27 cellular contexts compared by ENCODE assay signal in the genomic region with DNA sequence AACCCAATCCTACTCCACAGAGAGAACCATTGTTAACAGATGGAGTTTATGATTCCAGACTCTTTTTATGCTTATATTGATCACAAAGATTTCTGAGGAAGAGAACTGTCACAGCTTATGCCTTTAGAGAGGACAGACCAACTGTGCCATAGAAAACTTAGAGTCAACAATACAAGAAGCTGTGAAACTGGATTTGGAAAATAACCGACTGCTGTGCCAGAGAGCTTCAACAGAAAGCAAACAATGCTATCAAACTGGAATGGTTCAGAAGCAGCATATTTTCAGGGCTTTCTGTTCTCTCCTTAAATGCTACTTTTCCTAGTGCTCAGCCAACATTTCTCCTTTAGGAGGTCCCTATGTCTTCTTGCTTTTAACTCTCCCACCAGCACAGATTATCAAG. TPM values are rescaled to one million over a fixed set of nuclear protein-coding genes. Genes with fewer than 3 reads are reported as not detected.
A peak's percentile ranks its signal among the peaks of the same experiment; 100 is the strongest.
DNase-seq lines count a peak whose midpoint lies in the region; ATAC-seq and TF ChIP-seq lines count a peak whose summit lies in the region.
"Had no signal": no experiment of that assay in that cellular context is flagged by ENCODE, and none has a peak within 500 bp of the region (broad histone marks: within the 10 kb centered on the region; RNA-seq: fewer than 3 reads in every experiment).

No MANE protein-coding gene starts in this region.

- no peak for TF ChIP-seq EP300 in ovary (IDR thresholded peaks at IDR 0.05)

- H3K9ac ChIP-seq in smooth muscle cell (ENCODE audit: low read depth) = no peak overlapping the region

- no peak overlapping the region for H3K27ac ChIP-seq in CD4-positive, alpha-beta T cell (ENCODE audit: low read depth, low read length)
- H3K27ac ChIP-seq in left lung = peak overlapping the region; percentile 53 to 63
- peak overlapping the region; percentile 2 for H3K27ac ChIP-seq in smooth muscle cell (ENCODE audit: low read depth)
- no peak overlapping the region for H3K27ac ChIP-seq in ovary
- H3K27ac ChIP-seq: RWPE1 had no signal

- no peak overlapping the region for H3K4me2 ChIP-seq in smooth muscle cell

- H3K4me3 Mint-ChIP-seq in activated CD4-positive, alpha-beta T cell treated with anti-CD3 and anti-CD28 coated beads for 36 hours = no peak overlapping the region
- no peak overlapping the region for H3K4me3 Mint-ChIP-seq in CD4-positive, alpha-beta T cell
- H3K4me3 Mint-ChIP-seq: CD8-positive, alpha-beta memory T cell had no signal

- no peak overlapping the region for H3K4me3 ChIP-seq in left lung
- no peak overlapping the region for H3K4me3 ChIP-seq in smooth muscle cell
- no peak overlapping the region for H3K4me3 ChIP-seq in ovary
- H3K4me3 ChIP-seq: K562 had no signal

- no peaks in the 10 kb centered on the region for H3K27me3 ChIP-seq in CD4-positive, alpha-beta T cell (ENCODE audit: control insufficient read depth, insufficient read depth, low read length)
- H3K27me3 ChIP-seq in left lung (no peaks in the 10 kb centered on the region), smooth muscle cell (ENCODE audit: low read depth) (no peaks in the 10 kb centered on the region), ovary (no peaks in the 10 kb centered on the region)

- H3K9me3 ChIP-seq in CD4-positive, alpha-beta T cell (ENCODE audit: control insufficient read depth, low read length) = no peaks in the 10 kb centered on the region
- H3K9me3 ChIP-seq in left lung (no peaks in the 10 kb centered on the region), smooth muscle cell (replicated peaks; ENCODE audit: low read depth) (no peaks in the 10 kb centered on the region), ovary (no peaks in the 10 kb centered on the region)

- H3K79me2 ChIP-seq in smooth muscle cell (ENCODE audit: low read depth) = peaks cover 91% of the 10 kb centered on the region

- H3K27me3 Mint-ChIP-seq in activated CD4-positive, alpha-beta T cell treated with anti-CD3 and anti-CD28 coated beads for 36 hours = no peaks in the 10 kb centered on the region
- H3K27me3 Mint-ChIP-seq in CD4-positive, alpha-beta T cell = no peaks in the 10 kb centered on the region
- H3K27me3 Mint-ChIP-seq: CD8-positive, alpha-beta memory T cell had no signal

- ATAC-seq in activated CD4-positive, alpha-beta T cell treated with anti-CD3 and anti-CD28 coated beads for 36 hours = no peak
- no peak for ATAC-seq in CD4-positive, alpha-beta T cell (ENCODE audit: poor library complexity)
- ATAC-seq in left lung = peak; percentile 24
- ATAC-seq: K562 had no signal

- no peak for DNase-seq in activated CD4-positive, alpha-beta T cell treated with anti-CD3 and anti-CD28 coated beads for 36 hours
- DNase-seq in activated CD4-positive, alpha-beta T cell treated with anti-CD3 and anti-CD28 coated beads for 4 hours = no peak
- no peak for DNase-seq in CD4-positive, alpha-beta T cell
- DNase-seq in left lung (no peak), smooth muscle cell (lab: John Stamatoyannopoulos, UW; ENCODE audit: unreplicated experiment) (no peak), NCI-H1417 treated with DMSO at 0.1 percent for 48 hours (lab: John Stamatoyannopoulos, UW) (no peak), NCI-H1092 treated with DMSO at 0.1 percent for 48 hours (lab: John Stamatoyannopoulos, UW) (no peak), ovary (no peak)
- DNase-seq: AML-193; C1 segment of cervical spinal cord; Calu3; CD8-positive, alpha-beta memory T cell; DMS153; EL; GF-D8; H7; NCI-H1105 treated with DMSO at 0.1 percent for 48 hours; NCI-H1694; NCI-H2081; NCI-H2171; NCI-H345; NCI-H524; NCI-H774; NK-92 treated with Interleukin-12 subunit alpha and Interleukin-12 subunit beta, amount 100 ng/mL, for 24 hours; SHP77 treated with DMSO at 0.1 percent for 48 hours had no signal

- peak overlapping the region; percentile 9 for H3K27ac Mint-ChIP-seq in activated CD4-positive, alpha-beta T cell treated with anti-CD3 and anti-CD28 coated beads for 36 hours
- peak overlapping the region; percentile 46 for H3K27ac Mint-ChIP-seq in CD4-positive, alpha-beta T cell

- intact Hi-C loops in activated CD4-positive, alpha-beta T cell treated with anti-CD3 and anti-CD28 coated beads for 36 hours (cut with DNase I, micrococcal nuclease) = no loop called here
- intact Hi-C loops in CD4-positive, alpha-beta T cell (cut with DNase I, micrococcal nuclease) = no loop called here
- intact Hi-C loops in left lung (cut with DNase I) (no loop called here), ovary (cut with DNase I) (no loop called here)

- peaks cover 14% of the 10 kb centered on the region for H3F3A ChIP-seq in smooth muscle cell (ENCODE audit: low read depth)

- no peak for TF ChIP-seq CTCF in CD4-positive, alpha-beta T cell (IDR thresholded peaks at IDR 0.05)
- no peak for TF ChIP-seq CTCF in left lung (IDR thresholded peaks at IDR 0.05)
- no peak for TF ChIP-seq CTCF in smooth muscle cell (IDR thresholded peaks at IDR 0.05; ENCODE audit: borderline replicate concordance, insufficient read depth, poor library complexity, severe bottlenecking)
- no peak for TF ChIP-seq CTCF in ovary (IDR thresholded peaks at IDR 0.05)

- POLR2A ChIA-PET in activated CD4-positive, alpha-beta T cell treated with anti-CD3 and anti-CD28 coated beads for 36 hours (lab: Charles Lee) = no interaction called here
- POLR2A ChIA-PET in CD4-positive, alpha-beta T cell (lab: Charles Lee) = no interaction called here

- H3K4me1 ChIP-seq in left lung = peaks cover 20 to 64% of the 10 kb centered on the region in 2 donors
- peaks cover 19% of the 10 kb centered on the region for H3K4me1 ChIP-seq in smooth muscle cell (ENCODE audit: low read depth)
- H3K4me1 ChIP-seq in ovary (ENCODE audit: insufficient read depth) = peaks cover 3% of the 10 kb centered on the region

- no peak for TF ChIP-seq POLR2A in ovary (IDR thresholded peaks at IDR 0.05)

- no peak overlapping the region for H2AFZ ChIP-seq in smooth muscle cell (ENCODE audit: low read depth)

- H3K4me1 Mint-ChIP-seq in activated CD4-positive, alpha-beta T cell treated with anti-CD3 and anti-CD28 coated beads for 36 hours = peaks cover 52% of the 10 kb centered on the region
- H3K4me1 Mint-ChIP-seq in CD4-positive, alpha-beta T cell (ENCODE audit: low read depth) = peaks cover 56% of the 10 kb centered on the region

- CTCF ChIA-PET in activated CD4-positive, alpha-beta T cell treated with anti-CD3 and anti-CD28 coated beads for 36 hours (lab: Charles Lee) = interaction anchor here (1.4 kb wide), 2 partner anchors 17 to 53 kb away, joined by 3 to 5 read pairs; a partner anchor contains a TSS
- CTCF ChIA-PET in CD4-positive, alpha-beta T cell (lab: Charles Lee) = interaction anchor here (1.0 to 1.6 kb wide), 2 partner anchors 53 to 93 kb away, joined by 3 to 5 read pairs; a partner anchor contains a TSS

- H3K36me3 ChIP-seq in left lung (peaks cover 0 to 51% of the 10 kb centered on the region in 2 donors), smooth muscle cell (ENCODE audit: low read depth) (peaks cover 31% of the 10 kb centered on the region), ovary (no peaks in the 10 kb centered on the region)

- peaks cover 58% of the 10 kb centered on the region for H3K36me3 Mint-ChIP-seq in activated CD4-positive, alpha-beta T cell treated with anti-CD3 and anti-CD28 coated beads for 36 hours (ENCODE audit: low read depth)
- H3K36me3 Mint-ChIP-seq in CD4-positive, alpha-beta T cell (ENCODE audit: low read depth) = peaks cover 80% of the 10 kb centered on the region

- peaks cover 41% of the 10 kb centered on the region for H4K20me1 ChIP-seq in smooth muscle cell (ENCODE audit: low read depth)

- H3K9me3 Mint-ChIP-seq in activated CD4-positive, alpha-beta T cell treated with anti-CD3 and anti-CD28 coated beads for 36 hours (ENCODE audit: low read depth) = no peaks in the 10 kb centered on the region
- H3K9me3 Mint-ChIP-seq in CD4-positive, alpha-beta T cell = no peaks in the 10 kb centered on the region
- H3K9me3 Mint-ChIP-seq: CD8-positive, alpha-beta memory T cell had no signal

- 81% methylated on average over 1 of the region's 1 CpG for WGBS in smooth muscle cell (ENCODE audit: low lambda C conversion rate)
- 70 to 95% (median 79%) methylated on average over 1 of the region's 1 CpG for WGBS in ovary, 3 donors

RNA-seq across cellular contexts. Expression of a gene that starts 5.0 kb away (rescaled TPM):
- total RNA-seq in activated CD4-positive, alpha-beta T cell treated with anti-CD3 and anti-CD28 coated beads for 36 hours = 10 to 100 TPM; 31.7 to 49.0 TPM
- total RNA-seq in CD4-positive, alpha-beta T cell = 10 to 100 TPM; 81.2 to 84.4 TPM
- 10 to 100 TPM; 69.5 to 70.0 TPM for total RNA-seq in left lung
- 77.7 and 87.6 TPM in 2 replicates for total RNA-seq in smooth muscle cell
- polyA plus RNA-seq in smooth muscle cell = 35.2 and 38.7 TPM in 2 replicates
- 10 to 100 TPM; 55.2 to 87.4 (median 69.0) TPM for total RNA-seq in ovary
- polyA plus RNA-seq in ovary = 10 to 100 TPM; 27.0 to 76.5 TPM

RNA-seq across cellular contexts. Expression of a gene that starts 24.7 kb away (rescaled TPM):
- 10 to 100 TPM; 16.8 to 16.9 TPM for total RNA-seq in activated CD4-positive, alpha-beta T cell treated with anti-CD3 and anti-CD28 coated beads for 36 hours
- 1 to 10 TPM; 2.9 TPM for total RNA-seq in CD4-positive, alpha-beta T cell
- total RNA-seq in left lung = 10 to 100 TPM; 16.4 to 20.1 TPM
- 178 and 190 TPM in 2 replicates for total RNA-seq in smooth muscle cell
- 218 and 261 TPM in 2 replicates for polyA plus RNA-seq in smooth muscle cell
- total RNA-seq in ovary = 10 to 100 TPM; 14.7 to 33.6 (median 24.4) TPM
- polyA plus RNA-seq in ovary = 10 to 100 TPM; 19.4 to 20.9 TPM

RNA-seq across cellular contexts. Expression of a gene that starts 53.0 kb away (rescaled TPM):
- 10 to 100 TPM; 59.9 to 61.8 TPM for total RNA-seq in activated CD4-positive, alpha-beta T cell treated with anti-CD3 and anti-CD28 coated beads for 36 hours
- total RNA-seq in CD4-positive, alpha-beta T cell = 100 to 1,000 TPM in 1 of 2 experiments, 10 to 100 TPM in 1; 98.2 to 101 TPM
- 10 to 100 TPM; 36.4 to 48.1 TPM for total RNA-seq in left lung
- total RNA-seq in smooth muscle cell = 64.0 and 66.6 TPM in 2 replicates
- polyA plus RNA-seq in smooth muscle cell = 48.6 and 62.9 TPM in 2 replicates
- total RNA-seq in ovary = 10 to 100 TPM; 35.5 to 59.0 (median 48.6) TPM
- 10 to 100 TPM; 33.4 to 77.6 TPM for polyA plus RNA-seq in ovary

Comparison
In these comparisons a context has a peak if more than half of its experiments do, and no peak if none do; other contexts are left out.
1. H3K27ac ChIP-seq: peak in left lung (2 of 2) and smooth muscle cell (single experiment); none in CD4-positive, alpha-beta T cell (single experiment) and ovary (0 of 2).
2. RNA of a gene that starts 24.7 kb away (total RNA-seq): 178 to 190 TPM in smooth muscle cell, 14.7 to 33.6 TPM in ovary, 16.4 to 20.1 TPM in left lung and 16.8 to 16.9 TPM in activated CD4-positive, alpha-beta T cell treated with anti-CD3 and anti-CD28 coated beads for 36 hours; 2.9 TPM in CD4-positive, alpha-beta T cell; every median in the first group is over 4 times any median in the second.